8 cellular contexts compared by ENCODE assay signal in the genomic region with DNA sequence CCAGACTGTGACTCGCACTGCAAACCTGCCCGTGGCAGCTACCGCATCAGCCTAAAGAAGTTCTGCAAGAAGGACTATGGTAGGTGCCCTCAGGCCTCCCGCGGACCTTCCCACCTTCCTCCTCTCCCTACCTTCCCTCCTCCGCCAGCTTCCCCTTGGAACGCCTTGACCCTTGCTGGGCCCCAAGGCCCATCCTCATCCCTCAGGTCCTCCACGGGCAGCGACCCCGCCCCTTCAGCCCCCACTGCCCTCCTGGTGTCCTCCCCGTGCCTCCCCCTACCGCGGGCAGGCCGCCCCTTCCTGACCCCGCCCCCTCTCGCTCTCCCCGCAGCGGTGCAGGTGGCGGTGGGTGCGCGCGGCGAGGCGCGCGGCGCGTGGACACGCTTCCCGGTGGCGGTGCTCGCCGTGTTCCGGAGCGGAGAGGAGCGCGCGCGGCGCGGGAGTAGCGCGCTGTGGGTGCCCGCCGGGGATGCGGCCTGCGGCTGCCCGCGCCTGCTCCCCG. TPM values are rescaled to one million over a fixed set of nuclear protein-coding genes. Genes with fewer than 3 reads are reported as not detected.
DNase-seq lines count a peak whose midpoint lies in the region; ATAC-seq and TF ChIP-seq lines count a peak whose summit lies in the region.

No MANE protein-coding gene starts in this region.

- H3K9me3 ChIP-seq in SK-N-MC (ENCODE audit: low read depth, low read length) (no peaks in the 10 kb centered on the region), esophagus squamous epithelium (no peaks in the 10 kb centered on the region), transverse colon (no peaks in the 10 kb centered on the region), testis (no peaks in the 10 kb centered on the region)

- H3K36me3 ChIP-seq in SK-N-MC (ENCODE audit: insufficient read depth, low read length) (no peaks in the 10 kb centered on the region), esophagus squamous epithelium (no peaks in the 10 kb centered on the region), transverse colon (no peaks in the 10 kb centered on the region), testis (ENCODE audit: low read depth, missing control alignments) (no peaks in the 10 kb centered on the region)

- H3K27ac ChIP-seq in SK-N-MC (no peak overlapping the region), esophagus squamous epithelium (peak overlapping the region in 2 of 4 donors; percentile 47 to 84), transverse colon (no peak overlapping the region), testis (no peak overlapping the region)

- in situ Hi-C loops in transverse colon (cut with MboI; ENCODE audit: low pct_ligation_motif_present in 1 of 4, low pct_unique_long_range_greater_than_20kb in 1 of 4, low sequenced_read_pairs in 3 of 4): no loop called here

- TF ChIP-seq CTCF in esophagus squamous epithelium (IDR thresholded peaks at IDR 0.05) (no peak), transverse colon (IDR thresholded peaks at IDR 0.05) (no peak), testis (IDR thresholded peaks at IDR 0.05) (no peak)

- H3K27me3 ChIP-seq in esophagus squamous epithelium (peaks cover 4 to 60% (median 18%) of the 10 kb centered on the region in 4 donors), transverse colon (peaks cover 52% of the 10 kb centered on the region), testis (no peaks in the 10 kb centered on the region)

- no peak for TF ChIP-seq EP300 in transverse colon (IDR thresholded peaks at IDR 0.05; ENCODE audit: low read depth)

- peaks cover 31 to 75% (median 53%) of the 10 kb centered on the region in 3 donors for H3K4me1 ChIP-seq in esophagus squamous epithelium
- peaks cover 17 to 49% (median 42%) of the 10 kb centered on the region in 4 donors for H3K4me1 ChIP-seq in transverse colon
- peaks cover 34% of the 10 kb centered on the region for H3K4me1 ChIP-seq in testis

- TF ChIP-seq POLR2A in esophagus squamous epithelium (IDR thresholded peaks at IDR 0.05): no peak
- TF ChIP-seq POLR2A in transverse colon (IDR thresholded peaks at IDR 0.05): no peak
- TF ChIP-seq POLR2A in testis (IDR thresholded peaks at IDR 0.05): no peak

- no peak for ATAC-seq in HG03175 (IDR thresholded peaks at IDR 0.05; ENCODE audit: unreplicated experiment)

- WGBS in esophagus squamous epithelium, 2 donors: 5 to 22% methylated on average over 4 to 10 of the region's 50 CpGs
- WGBS in transverse colon (ENCODE audit: low coverage in 1 of 2), 2 donors: 9 to 27% methylated on average over 3 to 18 of the region's 50 CpGs
- WGBS in testis, 2 donors: 7 to 31% methylated on average over 12 to 34 of the region's 50 CpGs

- intact Hi-C loops in esophagus squamous epithelium (cut with DNase I) (no loop called here), transverse colon (cut with DNase I; ENCODE audit: low total_unique reads) (no loop called here), testis (cut with DNase I; ENCODE audit: low total_unique reads) (no loop called here)

- H3K9ac ChIP-seq in SK-N-MC (ENCODE audit: insufficient read length): no peak overlapping the region

- peak; percentile 29 to 31 for DNase-seq in stimulated activated CD4-positive, alpha-beta T cell treated with anti-CD3 and anti-CD28 coated beads, Interleukin-4, amount 100 ng/mL, for 4 hours
- DNase-seq in stimulated activated CD4-positive, alpha-beta T cell treated with anti-CD3 and anti-CD28 coated beads, Interleukin-4, amount 100 ng/mL, for 24 hours: no peak
- DNase-seq in SK-N-MC (ENCODE audit: low read depth, low spot score) (no peak), esophagus squamous epithelium (lab: John Stamatoyannopoulos, UW) (no peak), transverse colon (no peak), MV-4-11 (lab: John Stamatoyannopoulos, UW) (no peak), testis (no peak)

- H3K4me3 ChIP-seq in SK-N-MC (peak overlapping the region; percentile 92), esophagus squamous epithelium (peak overlapping the region; percentile 51 to 75 (median 70)), transverse colon (peak overlapping the region in 3 of 4 donors; percentile 65 to 90 (median 69)), testis (no peak overlapping the region)

RNA-seq across cellular contexts. Expression of gene TBC1D24, which starts 1.5 kb away (rescaled TPM):
- total RNA-seq in esophagus squamous epithelium (1 to 10 TPM; 3.1 to 4.6 (median 3.7) TPM), transverse colon (10 to 100 TPM in 2 of 4 donors, 1 to 10 TPM in 2; 8.3 to 19.3 (median 11.6) TPM), testis (10 to 100 TPM; 11.2 to 13.5 TPM)
- 5.3 TPM for polyA plus RNA-seq in testis (ENCODE audit: insufficient read depth, low read depth, low replicate concordance)

RNA-seq across cellular contexts. Expression of gene NTN3, which starts 2.4 kb away (rescaled TPM):
- total RNA-seq in esophagus squamous epithelium: under 1 TPM in 1 of 4 donors, not detected in 3; 0.38 TPM
- not detected for total RNA-seq in transverse colon
- total RNA-seq in testis: 1 to 10 TPM; 1.1 to 1.7 TPM
- not detected for polyA plus RNA-seq in testis (ENCODE audit: insufficient read depth, low read depth, low replicate concordance)

RNA-seq across cellular contexts. Expression of gene TEDC2, which starts 13.6 kb away (rescaled TPM):
- total RNA-seq in esophagus squamous epithelium: 10 to 100 TPM in 1 of 4 donors, 1 to 10 TPM in 3; 1.1 to 12.3 (median 4.4) TPM
- total RNA-seq in transverse colon: 1 to 10 TPM in 2 of 4 donors, not detected in 2; 1.4 to 2.3 TPM
- 10 to 100 TPM; 18.0 to 19.4 TPM for total RNA-seq in testis
- 7.7 TPM for polyA plus RNA-seq in testis (ENCODE audit: insufficient read depth, low read depth, low replicate concordance)

RNA-seq across cellular contexts. Expression of gene ATP6V0C, which starts 40.3 kb away (rescaled TPM):
- total RNA-seq in esophagus squamous epithelium: 100 to 1,000 TPM in 2 of 4 donors, 10 to 100 TPM in 2; 70.8 to 196 (median 125) TPM
- total RNA-seq in transverse colon: 100 to 1,000 TPM; 101 to 237 (median 135) TPM
- total RNA-seq in testis: 100 to 1,000 TPM; 180 to 190 TPM
- 182 TPM for polyA plus RNA-seq in testis (ENCODE audit: insufficient read depth, low read depth, low replicate concordance)

RNA-seq across cellular contexts. Expression of gene CCNF, which starts 44.2 kb away (rescaled TPM):
- total RNA-seq in esophagus squamous epithelium: 10 to 100 TPM in 2 of 4 donors, 1 to 10 TPM in 2; 5.9 to 18.6 (median 10.2) TPM
- total RNA-seq in transverse colon: 10 to 100 TPM in 1 of 4 donors, 1 to 10 TPM in 2, under 1 TPM in 1; 0.75 to 24.9 (median 2.3) TPM
- total RNA-seq in testis: 10 to 100 TPM in 1 of 2 donors, 1 to 10 TPM in 1; 9.4 to 10.8 TPM
- 6.0 TPM for polyA plus RNA-seq in testis (ENCODE audit: insufficient read depth, low read depth, low replicate concordance)

Comparison
In these comparisons a context has a peak if more than half of its experiments do, and no peak if none do; other contexts are left out.
1. DNase-seq: peak in stimulated activated CD4-positive, alpha-beta T cell treated with anti-CD3 and anti-CD28 coated beads, Interleukin-4, amount 100 ng/mL, for 4 hours (2 of 2); none in stimulated activated CD4-positive, alpha-beta T cell treated with anti-CD3 and anti-CD28 coated beads, Interleukin-4, amount 100 ng/mL, for 24 hours (single experiment), SK-N-MC (single experiment), esophagus squamous epithelium (single experiment), transverse colon (single experiment), MV-4-11 (single experiment) and testis (single experiment).
2. H3K4me3 ChIP-seq: peak in SK-N-MC (single experiment), esophagus squamous epithelium (4 of 4) and transverse colon (3 of 4); none in testis (0 of 2).